8 cellular contexts compared by ENCODE assay signal in the genomic region with DNA sequence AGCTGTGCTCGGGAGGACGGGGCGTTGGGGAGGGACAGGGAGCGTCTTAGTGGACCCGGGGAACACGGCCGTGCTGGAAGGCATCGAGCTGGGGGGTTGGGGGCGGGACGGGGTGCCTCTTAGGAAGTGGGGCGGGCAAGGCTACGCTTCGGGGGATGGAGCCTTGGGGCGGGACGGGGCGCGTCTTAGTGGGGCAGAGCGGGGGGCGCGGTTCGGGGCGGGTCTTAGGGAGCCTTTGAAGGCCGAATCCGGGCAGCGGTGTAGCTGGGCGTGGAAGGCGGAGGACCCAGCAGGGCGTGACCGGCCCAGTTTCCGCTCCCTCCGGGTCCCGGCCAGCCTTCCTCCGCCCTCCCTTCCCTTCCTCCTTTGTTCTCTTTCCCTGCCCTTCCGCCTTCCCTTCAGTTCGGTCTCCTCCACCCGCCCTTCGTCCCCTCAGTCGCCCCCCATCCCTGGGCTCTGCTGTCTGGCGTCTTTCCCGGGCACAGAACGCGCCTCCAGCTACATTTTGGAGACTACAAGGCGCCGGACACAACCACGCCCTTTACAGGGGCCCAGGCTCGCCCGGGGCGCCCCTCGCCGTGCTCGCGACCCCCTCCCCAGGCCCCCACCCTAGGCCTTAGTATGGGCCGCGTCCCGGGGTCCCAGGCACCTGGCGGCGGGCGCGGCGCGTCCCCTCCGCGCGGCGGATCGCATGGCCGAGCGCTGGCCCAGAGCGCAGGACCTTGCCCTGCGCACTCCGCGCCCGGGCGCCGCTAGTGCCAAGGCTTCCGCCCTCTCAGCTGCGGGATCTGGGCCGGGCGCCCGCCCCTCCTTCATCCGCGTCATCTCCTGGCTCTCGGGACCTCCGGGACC. TPM values are rescaled to one million over a fixed set of nuclear protein-coding genes. Genes with fewer than 3 reads are reported as not detected.
A peak's percentile ranks its signal among the peaks of the same experiment; 100 is the strongest.
DNase-seq lines count a peak whose midpoint lies in the region; ATAC-seq and TF ChIP-seq lines count a peak whose summit lies in the region.

Gene ARSD (minus strand): TSS at position 757 of the 852 bp plus-strand sequence. CDS start 64 bp downstream, at position 693.

- POLR2A ChIA-PET in activated CD8-positive, alpha-beta T cell treated with anti-CD3 and anti-CD28 coated beads, Interleukin-2, amount 10 ng/mL, durations not matched to agents 7 days and 5 days (lab: Charles Lee) = no interaction called here

- no peaks in the 10 kb centered on the region for H3K27me3 ChIP-seq in lung (ENCODE audit: control insufficient read depth, insufficient read depth)

- peaks cover 0 to 6% of the 10 kb centered on the region in 2 donors for H3K4me1 ChIP-seq in lung (ENCODE audit: control insufficient read depth in 2 of 2, insufficient read depth in 2 of 2, low read length in 2 of 2)

- CTCF ChIA-PET in activated CD8-positive, alpha-beta T cell treated with anti-CD3 and anti-CD28 coated beads, Interleukin-2, amount 10 ng/mL, durations not matched to agents 7 days and 5 days (lab: Charles Lee) = interaction anchor here (0.8 to 1.3 kb wide), 2 partner anchors 40 to 41 kb away, joined by 3 read pairs; no protein-coding TSS in a partner anchor

- H3K27ac Mint-ChIP-seq in activated CD8-positive, alpha-beta T cell treated with anti-CD3 and anti-CD28 coated beads, Interleukin-2, amount 10 ng/mL, durations not matched to agents 7 days and 5 days = peak within 1 kb of the TSS; percentile 86

- peaks cover 4% of the 10 kb centered on the region for H3K27me3 Mint-ChIP-seq in activated CD8-positive, alpha-beta T cell treated with anti-CD3 and anti-CD28 coated beads, Interleukin-2, amount 10 ng/mL, durations not matched to agents 7 days and 5 days (ENCODE audit: low read depth)

- no peaks in the 10 kb centered on the region for H3K36me3 Mint-ChIP-seq in activated CD8-positive, alpha-beta T cell treated with anti-CD3 and anti-CD28 coated beads, Interleukin-2, amount 10 ng/mL, durations not matched to agents 7 days and 5 days (ENCODE audit: low read depth)

- H3K9me3 Mint-ChIP-seq in activated CD8-positive, alpha-beta T cell treated with anti-CD3 and anti-CD28 coated beads, Interleukin-2, amount 10 ng/mL, durations not matched to agents 7 days and 5 days (ENCODE audit: insufficient read depth) = no peaks in the 10 kb centered on the region

- H3K4me3 Mint-ChIP-seq in activated CD8-positive, alpha-beta T cell treated with anti-CD3 and anti-CD28 coated beads, Interleukin-2, amount 10 ng/mL, durations not matched to agents 7 days and 5 days = peak within 1 kb of the TSS; percentile 79

- H3K27ac ChIP-seq in lung (ENCODE audit: low read depth in 1 of 2, low read length in 1 of 2) = peak within 1 kb of the TSS; percentile 92 to 99

- peaks cover 0 to 8% of the 10 kb centered on the region in 2 donors for H3K9me3 ChIP-seq in lung (ENCODE audit: control insufficient read depth in 2 of 2, insufficient read depth in 1 of 2, low read length in 1 of 2)

- no peak for TF ChIP-seq CTCF in lung (IDR thresholded peaks at IDR 0.05; ENCODE audit: control extremely low read depth, extremely low read depth)

- peaks cover 4% of the 10 kb centered on the region for H3K4me1 Mint-ChIP-seq in activated CD8-positive, alpha-beta T cell treated with anti-CD3 and anti-CD28 coated beads, Interleukin-2, amount 10 ng/mL, durations not matched to agents 7 days and 5 days (ENCODE audit: low read depth)

- ATAC-seq in GM21825 (IDR thresholded peaks at IDR 0.05; ENCODE audit: unreplicated experiment) = peak; percentile 95
- peak; percentile 95 for ATAC-seq in activated CD8-positive, alpha-beta T cell treated with anti-CD3 and anti-CD28 coated beads, Interleukin-2, amount 10 ng/mL, durations not matched to agents 7 days and 5 days
- peak; percentile 94 for ATAC-seq in lung (ENCODE audit: insufficient read depth, low FRiP score)

- H3K4me3 ChIP-seq in lung = peak within 1 kb of the TSS; percentile 63

- DNase-seq in ELR (ENCODE audit: low read depth) (peak; percentile 88), M059J (ENCODE audit: low read depth) (peak; percentile 90), lung (ENCODE audit: low spot score) (peak; percentile 95), NCI-H187 (lab: John Stamatoyannopoulos, UW) (no peak)
- peak; percentile 81 for DNase-seq in activated CD8-positive, alpha-beta T cell treated with anti-CD3 and anti-CD28 coated beads, Interleukin-2, amount 10 ng/mL, durations not matched to agents 7 days and 5 days
- peak; percentile 10 for DNase-seq in effector CD8-positive, alpha-beta T cell (lab: John Stamatoyannopoulos, UW)
- DNase-seq in stimulated activated CD8-positive, alpha-beta memory T cell treated with anti-CD3 and anti-CD28 coated beads, Interleukin-15, amount 100 ng/mL, for 4 hours (ENCODE audit: low read depth in 2 of 2) = peak; percentile 10 to 18

- peaks cover 0 to 4% of the 10 kb centered on the region in 2 donors for H3K36me3 ChIP-seq in lung (ENCODE audit: control insufficient read depth in 2 of 2, insufficient read depth in 2 of 2, low read length in 2 of 2)

- WGBS in lung, 2 donors = 1 to 2% methylated on average over 31 to 84 of the region's 84 CpGs

RNA-seq across cellular contexts. Expression of gene ARSD, which starts in this region (rescaled TPM):
- total RNA-seq in M059J (2014; rRNA removed; shearing (Covaris generic)) = 23.0 and 23.1 TPM in 2 replicates
- total RNA-seq in activated CD8-positive, alpha-beta T cell treated with anti-CD3 and anti-CD28 coated beads, Interleukin-2, amount 10 ng/mL, durations not matched to agents 7 days and 5 days = 1 to 10 TPM; 1.6 to 2.5 TPM
- 10 to 100 TPM; 42.9 to 55.4 TPM for total RNA-seq in lung
- 10 to 100 TPM; 10.8 to 25.3 TPM for polyA plus RNA-seq in lung

Comparison
In these comparisons a context has a peak if more than half of its experiments do, and no peak if none do; other contexts are left out.
1. DNase-seq: peak in ELR (single experiment), M059J (single experiment), activated CD8-positive, alpha-beta T cell treated with anti-CD3 and anti-CD28 coated beads, Interleukin-2, amount 10 ng/mL, durations not matched to agents 7 days and 5 days (single experiment), effector CD8-positive, alpha-beta T cell (single experiment), lung (single experiment) and stimulated activated CD8-positive, alpha-beta memory T cell treated with anti-CD3 and anti-CD28 coated beads, Interleukin-15, amount 100 ng/mL, for 4 hours (2 of 2); none in NCI-H187 (0 of 2).
2. Peak in every context shown above with its lines, with median percentiles within 50 percentile points of each other: ATAC-seq.